Comparison of ENCODE assay signal across 22 cellular contexts in genomic region chr1:201938440-201939005, GRCh38. TPM values are rescaled to one million over a fixed set of nuclear protein-coding genes. Genes with fewer than 3 reads are reported as not detected.
DNase-seq lines count a peak whose midpoint lies in the region; ATAC-seq and TF ChIP-seq lines count a peak whose summit lies in the region.
"Had no signal": no experiment of that assay in that cellular context is flagged by ENCODE, and none has a peak within 500 bp of the region (broad histone marks: within the 10 kb centered on the region; RNA-seq: fewer than 3 reads in every experiment).

No MANE protein-coding gene starts in this region.

- TF ChIP-seq RAD21 in SK-N-SH (IDR thresholded peaks at IDR 0.05; ENCODE audit: low read length) = no peak

- no peaks in the 10 kb centered on the region for H3K79me2 ChIP-seq in SK-N-SH (ENCODE audit: insufficient read depth)

- H3K9me2 ChIP-seq in SK-N-SH = no peaks in the 10 kb centered on the region

- CTCF ChIA-PET in SK-N-SH (lab: Yijun Ruan, JAX) = interaction anchor here (3.8 kb wide), 1 partner anchor 42 kb away, joined by 20 read pairs; no protein-coding TSS in a partner anchor

- in situ Hi-C loops in transverse colon (cut with MboI; ENCODE audit: low pct_ligation_motif_present in 1 of 4, low pct_unique_long_range_greater_than_20kb in 1 of 4, low sequenced_read_pairs in 3 of 4) = no loop called here

- H2AFZ ChIP-seq in SK-N-SH (ENCODE audit: low read depth) = peak overlapping the region; percentile 75; the same call in 1 of the 2 replicates

- POLR2A ChIA-PET in SK-N-SH (lab: Yijun Ruan, JAX) = no interaction called here

- TF ChIP-seq EP300 in SK-N-SH (IDR thresholded peaks at IDR 0.05; ENCODE audit: borderline replicate concordance in 1 of 2, low read depth in 1 of 2, low read length in 1 of 2) (no peak), transverse colon (IDR thresholded peaks at IDR 0.05; ENCODE audit: low read depth) (no peak)

- TF ChIP-seq CTCF in SK-N-SH (IDR thresholded peaks at IDR 0.05) (no peak), fibroblast of villous mesenchyme (IDR thresholded peaks at IDR 0.05; ENCODE audit: insufficient read depth, low read depth, low read length) (no peak), nephron (IDR thresholded peaks at IDR 0.05; ENCODE audit: unreplicated experiment in 3 of 3) (no peak), transverse colon (IDR thresholded peaks at IDR 0.05) (no peak), spleen (IDR thresholded peaks at IDR 0.05 in 8 of 11, conservative IDR thresholded peaks at IDR 0.05 in 3 of 11) (no peak)

- H3K4me1 ChIP-seq in SK-N-SH (ENCODE audit: control insufficient read depth in 1 of 2, insufficient read depth in 2 of 2, low read depth in 1 of 2, low read length in 1 of 2) = no peaks in the 10 kb centered on the region; a peak in 1 of 4 replicates
- peaks cover 0 to 20% (median 2%) of the 10 kb centered on the region in 4 donors for H3K4me1 ChIP-seq in transverse colon
- H3K4me1 ChIP-seq in spleen = peaks cover 0 to 6% (median 0%) of the 10 kb centered on the region in 6 donors
- H3K4me1 ChIP-seq: BE2C had no signal

- H3K9me3 ChIP-seq in SK-N-SH (no peaks in the 10 kb centered on the region), transverse colon (no peaks in the 10 kb centered on the region), spleen (no peaks in the 10 kb centered on the region)
- H3K9me3 ChIP-seq: BE2C, tibial nerve had no signal

- WGBS in SK-N-SH (ENCODE audit: low lambda C conversion rate) = 82% methylated on average over 4 of the region's 4 CpGs
- 40 to 49% methylated on average over 1 to 4 of the region's 4 CpGs for WGBS in transverse colon (ENCODE audit: low coverage in 1 of 2), 2 donors
- WGBS in spleen, 5 donors = 76 to 84% (median 78%) methylated on average over 4 of the region's 4 CpGs

- H3K27me3 ChIP-seq in SK-N-SH (ENCODE audit: insufficient read depth) = no peaks in the 10 kb centered on the region
- no peaks in the 10 kb centered on the region for H3K27me3 ChIP-seq in transverse colon
- H3K27me3 ChIP-seq in spleen (replicated peaks in 1 of 7) = peaks cover 0 to 11% (median 0%) of the 10 kb centered on the region in 7 donors
- H3K27me3 ChIP-seq: BE2C, tibial nerve had no signal

- H3K4me3 Mint-ChIP-seq in nephron = no peak overlapping the region
- H3K4me3 Mint-ChIP-seq: activated T-cell treated with anti-CD3 and anti-CD28 coated beads, Interleukin-2, amount 50 U/mL, for 24 hours; IgD-negative memory B cell had no signal

- peak overlapping the region in 2 of 3 experiments; percentile 26 to 38 for H3K27ac Mint-ChIP-seq in nephron
- H3K27ac Mint-ChIP-seq: activated T-cell treated with anti-CD3 and anti-CD28 coated beads, Interleukin-2, amount 50 U/mL, for 24 hours; naive B cell had no signal

- H3K4me1 Mint-ChIP-seq in nephron = peaks cover 43% of the 10 kb centered on the region
- H3K4me1 Mint-ChIP-seq: IgD-negative memory B cell, naive B cell had no signal

- 0 out of 2 replicates have a peak overlapping the region, but pooled peaks have one; percentile 35 for H3K4me2 ChIP-seq in SK-N-SH

- H3F3A ChIP-seq in SK-N-SH (replicated peaks; ENCODE audit: insufficient read depth) = peaks cover 6% of the 10 kb centered on the region

- H3K36me3 ChIP-seq in SK-N-SH (replicated peaks in 1 of 2; ENCODE audit: control insufficient read depth in 1 of 2, insufficient read depth in 2 of 2, low read length in 1 of 2) (no peaks in the 10 kb centered on the region), transverse colon (no peaks in the 10 kb centered on the region), spleen (no peaks in the 10 kb centered on the region)
- H3K36me3 ChIP-seq: BE2C, tibial nerve had no signal

- H3K27me3 Mint-ChIP-seq in nephron (ENCODE audit: low read depth) = no peaks in the 10 kb centered on the region

- no peak for DNase-seq in SK-N-SH
- peak; percentile 55 for DNase-seq in fibroblast of villous mesenchyme (ENCODE audit: low read depth)
- no peak for DNase-seq in transverse colon
- no peak for DNase-seq in inferior parietal cortex (ENCODE audit: extremely low spot score)
- DNase-seq in spleen = no peak
- DNase-seq in effector CD4-positive, alpha-beta T cell = no peak
- DNase-seq: activated CD4-positive, alpha-beta T cell treated with anti-CD3 and anti-CD28 coated beads for 48 hours; activated T-cell treated with anti-CD3 and anti-CD28 coated beads, Interleukin-2, amount 50 U/mL, for 24 hours; amygdala; BE2C; DND-41; naive B cell; NCI-H1105; NCI-H446 treated with DMSO at 0.1 percent for 48 hours; stimulated activated CD4-positive, alpha-beta T cell treated with anti-CD3 and anti-CD28 coated beads, Interleukin-12 subunit alpha, Interleukin-12 subunit beta, amount 100 ng/mL, for 4 hours had no signal

- no peaks in the 10 kb centered on the region for H3K36me3 Mint-ChIP-seq in nephron (ENCODE audit: low read depth)
- H3K36me3 Mint-ChIP-seq: IgD-negative memory B cell, naive B cell had no signal

- peak overlapping the region in 1 of 2 experiments; percentile 52; a peak in 2 of 4 replicates for H3K27ac ChIP-seq in SK-N-SH (ENCODE audit: low read depth in 2 of 2, low read length in 1 of 2)
- H3K27ac ChIP-seq in transverse colon = peak overlapping the region; percentile 84 to 91 (median 87)
- H3K27ac ChIP-seq in spleen = peak overlapping the region in 4 of 8 donors; percentile 11 to 36 (median 14)

- no peaks in the 10 kb centered on the region for H3K9me3 Mint-ChIP-seq in nephron
- H3K9me3 Mint-ChIP-seq: activated T-cell treated with anti-CD3 and anti-CD28 coated beads, Interleukin-2, amount 50 U/mL, for 24 hours; IgD-negative memory B cell; naive B cell had no signal

- intact Hi-C loops in transverse colon (cut with DNase I; ENCODE audit: low total_unique reads) (no loop called here), spleen (cut with DNase I; ENCODE audit: low total_unique reads) (no loop called here)

- no peak for ATAC-seq in GM18868 (IDR thresholded peaks at IDR 0.05; ENCODE audit: unreplicated experiment)
- ATAC-seq: GM12878, Panc1 had no signal

- H3K9ac ChIP-seq in SK-N-SH = no peak overlapping the region

- H3K4me3 ChIP-seq in SK-N-SH (ENCODE audit: low read depth in 2 of 2, low read length in 1 of 2) (no peak overlapping the region), fibroblast of villous mesenchyme (ENCODE audit: low read depth, low read length) (no peak overlapping the region), transverse colon (peak overlapping the region in 1 of 4 donors; percentile 3), spleen (no peak overlapping the region)
- H3K4me3 ChIP-seq: GM12878 had no signal

- no peak for TF ChIP-seq POLR2A in transverse colon (IDR thresholded peaks at IDR 0.05)
- TF ChIP-seq POLR2A in spleen (IDR thresholded peaks at IDR 0.05) = no peak

- no peaks in the 10 kb centered on the region for H4K20me1 ChIP-seq in SK-N-SH (ENCODE audit: insufficient read depth)

TF ChIP-seq in SK-N-SH, 30 proteins besides CTCF, POLR2A, EP300 and RAD21 (continues in another document):
- TF ChIP-seq SIN3A (IDR thresholded peaks at IDR 0.05; ENCODE audit: borderline replicate concordance, low read depth, low read length) (no peak), MEF2A (IDR thresholded peaks at IDR 0.05; ENCODE audit: borderline replicate concordance, low read depth) (no peak)

RNA-seq across cellular contexts. Expression of gene LMOD1, which starts 7.8 kb away (rescaled TPM):
- polyA plus RNA-seq in SK-N-SH (2012; rRNA removed) = 2.7 and 4.9 TPM in 2 replicates
- 2.5 and 2.8 TPM in 2 replicates for polyA plus RNA-seq in SK-N-SH (2012; cell fraction: cytosol; rRNA removed)
- 7.2 and 8.2 TPM in 2 replicates for polyA plus RNA-seq in SK-N-SH (2012; cell fraction: nucleus; rRNA removed)
- total RNA-seq in fibroblast of villous mesenchyme = 44.1 and 50.1 TPM in 2 replicates
- 100 to 1,000 TPM in 3 of 4 donors, 10 to 100 TPM in 1; 73.2 to 166 (median 115) TPM for total RNA-seq in transverse colon
- total RNA-seq in spleen = 10 to 100 TPM; 10.2 to 21.0 (median 12.5) TPM
- 10 to 100 TPM in 1 of 3 donors, 1 to 10 TPM in 2; 4.2 to 11.5 (median 7.6) TPM for polyA plus RNA-seq in spleen
- total RNA-seq: T-helper 2 cell treated with Interferon-gamma antibody and Interleukin-4, amounts not matched to agents 100 ng/mL and 5 ng/mL, for 36 hours had no signal
- polyA plus RNA-seq: GM12878, IgD-negative memory B cell had no signal

RNA-seq across cellular contexts. Expression of gene TIMM17A, which starts 16.8 kb away (rescaled TPM):
- polyA plus RNA-seq in SK-N-SH (2012; rRNA removed) (33.6 and 51.6 TPM in 2 replicates), spleen (10 to 100 TPM; 30.1 to 38.3 (median 30.6) TPM)
- 59.3 and 72.7 TPM in 2 replicates for polyA plus RNA-seq in SK-N-SH (2012; cell fraction: cytosol; rRNA removed)
- 20.6 and 39.2 TPM in 2 replicates for polyA plus RNA-seq in SK-N-SH (2012; cell fraction: nucleus; rRNA removed)
- total RNA-seq in fibroblast of villous mesenchyme (58.9 and 94.1 TPM in 2 replicates), transverse colon (10 to 100 TPM in 3 of 4 donors, 1 to 10 TPM in 1; 3.0 to 37.0 (median 33.7) TPM), spleen (10 to 100 TPM; 20.8 to 31.7 (median 28.1) TPM)

RNA-seq across cellular contexts. Expression of gene RNPEP, which starts 43.9 kb away (rescaled TPM):
- 36.7 and 46.7 TPM in 2 replicates for polyA plus RNA-seq in SK-N-SH (2012; rRNA removed)
- 45.5 and 49.7 TPM in 2 replicates for polyA plus RNA-seq in SK-N-SH (2012; cell fraction: cytosol; rRNA removed)
- polyA plus RNA-seq in SK-N-SH (2012; cell fraction: nucleus; rRNA removed) = 84.1 and 88.4 TPM in 2 replicates
- 77.0 and 93.7 TPM in 2 replicates for total RNA-seq in fibroblast of villous mesenchyme
- total RNA-seq in transverse colon = 100 to 1,000 TPM; 118 to 285 (median 184) TPM
- 10 to 100 TPM; 44.6 to 69.0 (median 62.6) TPM for total RNA-seq in spleen
- polyA plus RNA-seq in spleen = 10 to 100 TPM; 24.8 to 46.2 (median 42.0) TPM

RNA-seq across cellular contexts. Expression of gene SHISA4, which starts 49.8 kb away (rescaled TPM):
- polyA plus RNA-seq in SK-N-SH (2012; rRNA removed) = 42.1 and 50.5 TPM in 2 replicates
- 23.2 and 33.5 TPM in 2 replicates for polyA plus RNA-seq in SK-N-SH (2012; cell fraction: cytosol; rRNA removed)
- polyA plus RNA-seq in SK-N-SH (2012; cell fraction: nucleus; rRNA removed) = 35.0 and 43.6 TPM in 2 replicates
- total RNA-seq in fibroblast of villous mesenchyme = 19.0 and 25.0 TPM in 2 replicates
- total RNA-seq in transverse colon = 1 to 10 TPM; 2.2 to 6.7 (median 4.6) TPM
- 10 to 100 TPM in 1 of 7 donors, 1 to 10 TPM in 6; 4.8 to 13.3 (median 8.0) TPM for total RNA-seq in spleen
- 1 to 10 TPM; 3.2 to 4.3 (median 3.9) TPM for polyA plus RNA-seq in spleen
- total RNA-seq: GM12878 had no signal
